30 cellular contexts compared by ENCODE assay signal in genomic region chr21:25557170-25557569, GRCh38. TPM values are rescaled to one million over a fixed set of nuclear protein-coding genes. Genes with fewer than 3 reads are reported as not detected.
DNase-seq lines count a peak whose midpoint lies in the region; ATAC-seq, FAIRE-seq and TF ChIP-seq lines count a peak whose summit lies in the region.
"Had no signal": no experiment of that assay in that cellular context is flagged by ENCODE, and none has a peak within 500 bp of the region (broad histone marks: within the 10 kb centered on the region; RNA-seq: fewer than 3 reads in every experiment).

No MANE protein-coding gene starts in this region.

- TF ChIP-seq CTCF in hepatocyte (IDR thresholded peaks at IDR 0.05; ENCODE audit: poor library complexity) = no peak
- TF ChIP-seq CTCF in endodermal cell (conservative IDR thresholded peaks at IDR 0.05) = no peak

- ATAC-seq in activated CD4-positive, alpha-beta T cell treated with anti-CD3 and anti-CD28 coated beads for 36 hours = no peak
- no peak for ATAC-seq in GM21576 (IDR thresholded peaks at IDR 0.05; ENCODE audit: unreplicated experiment)
- ATAC-seq in GM21619 (IDR thresholded peaks at IDR 0.05; ENCODE audit: unreplicated experiment) = no peak
- ATAC-seq: activated CD8-positive, alpha-beta memory T cell treated with anti-CD3 and anti-CD28 coated beads, Interleukin-2, amount 10 ng/mL, durations not matched to agents 7 days and 5 days; left colon; naive thymus-derived CD8-positive, alpha-beta T cell; T-cell; upper lobe of right lung; WTC11 had no signal

- peaks cover 4% of the 10 kb centered on the region for H3K4me1 ChIP-seq in hepatocyte (ENCODE audit: insufficient read depth)
- no peaks in the 10 kb centered on the region for H3K4me1 ChIP-seq in endodermal cell (ENCODE audit: control insufficient read depth, insufficient read depth, low read length)
- H3K4me1 ChIP-seq: upper lobe of right lung had no signal

- no peaks in the 10 kb centered on the region for H4K20me1 ChIP-seq in hepatocyte (ENCODE audit: insufficient read depth, poor library complexity, severe bottlenecking)

- CTCF ChIA-PET in activated CD4-positive, alpha-beta T cell treated with anti-CD3 and anti-CD28 coated beads for 36 hours (lab: Charles Lee) = no interaction called here

- H3K9me3 Mint-ChIP-seq in activated CD4-positive, alpha-beta T cell treated with anti-CD3 and anti-CD28 coated beads for 36 hours (ENCODE audit: low read depth) = no peaks in the 10 kb centered on the region
- no peaks in the 10 kb centered on the region for H3K9me3 Mint-ChIP-seq in endodermal cell
- H3K9me3 Mint-ChIP-seq: activated naive CD4-positive, alpha-beta T cell treated with anti-CD3 and anti-CD28 coated beads for 36 hours; HFFc6; naive thymus-derived CD8-positive, alpha-beta T cell; T-cell had no signal

- H3K36me3 ChIP-seq in hepatocyte (replicated peaks; ENCODE audit: insufficient read depth, low read depth) (no peaks in the 10 kb centered on the region), endodermal cell (ENCODE audit: control insufficient read depth, insufficient read depth, low read length) (no peaks in the 10 kb centered on the region)
- H3K36me3 ChIP-seq: upper lobe of right lung had no signal

- H3K9ac ChIP-seq in endodermal cell (ENCODE audit: extremely low read depth, low read length, poor library complexity, severe bottlenecking) = no peak overlapping the region
- H3K9ac ChIP-seq: KMS-11 had no signal

- H3K4me3 Mint-ChIP-seq in activated CD4-positive, alpha-beta T cell treated with anti-CD3 and anti-CD28 coated beads for 36 hours = no peak overlapping the region
- H3K4me3 Mint-ChIP-seq in endodermal cell = no peak overlapping the region
- H3K4me3 Mint-ChIP-seq: activated CD8-positive, alpha-beta memory T cell treated with anti-CD3 and anti-CD28 coated beads, Interleukin-2, amount 10 ng/mL, durations not matched to agents 7 days and 5 days; activated naive CD4-positive, alpha-beta T cell treated with anti-CD3 and anti-CD28 coated beads for 36 hours; activated T-helper 1 cell treated with anti-CD3 and anti-CD28 coated beads, Interleukin-12 subunit alpha, Interleukin-12 subunit beta, Interleukin-2, Interleukin-4 antibody, amounts not matched to agents 30 ng/mL and 10 ng/mL and 1 ng/mL, durations not matched to agents 14 hours and 24 hours and 36 hours; HFFc6; naive thymus-derived CD8-positive, alpha-beta T cell; T-cell; WTC11 had no signal

- no peaks in the 10 kb centered on the region for H3K9me2 ChIP-seq in hepatocyte (replicated peaks; ENCODE audit: insufficient read depth)

- peak; percentile 76 for FAIRE-seq in RCC 7860 (lab: Jason Lieb, UNC)
- FAIRE-seq: bronchial epithelial cell, D721Med, endothelial cell of umbilical vein, HTR-8/SVneo had no signal

- no peaks in the 10 kb centered on the region for H3K27me3 Mint-ChIP-seq in activated CD4-positive, alpha-beta T cell treated with anti-CD3 and anti-CD28 coated beads for 36 hours
- peaks cover 26% of the 10 kb centered on the region for H3K27me3 Mint-ChIP-seq in endodermal cell (ENCODE audit: insufficient read depth)
- H3K27me3 Mint-ChIP-seq: activated CD8-positive, alpha-beta memory T cell treated with anti-CD3 and anti-CD28 coated beads, Interleukin-2, amount 10 ng/mL, durations not matched to agents 7 days and 5 days; naive thymus-derived CD8-positive, alpha-beta T cell; T-cell had no signal

- H3K27ac ChIP-seq in hepatocyte (no peak overlapping the region), endodermal cell (ENCODE audit: low read depth, low read length) (no peak overlapping the region)
- H3K27ac ChIP-seq: KMS-11, upper lobe of right lung had no signal

- no peak overlapping the region for H3K4me2 ChIP-seq in hepatocyte
- H3K4me2 ChIP-seq: KMS-11 had no signal

- H3K27ac Mint-ChIP-seq in activated CD4-positive, alpha-beta T cell treated with anti-CD3 and anti-CD28 coated beads for 36 hours = peak overlapping the region; percentile 4
- no peak overlapping the region for H3K27ac Mint-ChIP-seq in endodermal cell
- H3K27ac Mint-ChIP-seq: activated CD8-positive, alpha-beta memory T cell treated with anti-CD3 and anti-CD28 coated beads, Interleukin-2, amount 10 ng/mL, durations not matched to agents 7 days and 5 days; activated naive CD4-positive, alpha-beta T cell treated with anti-CD3 and anti-CD28 coated beads for 36 hours; activated T-helper 1 cell treated with anti-CD3 and anti-CD28 coated beads, Interleukin-12 subunit alpha, Interleukin-12 subunit beta, Interleukin-2, Interleukin-4 antibody, amounts not matched to agents 30 ng/mL and 10 ng/mL and 1 ng/mL, durations not matched to agents 14 hours and 24 hours and 36 hours; HFFc6; naive thymus-derived CD8-positive, alpha-beta T cell; T-cell; WTC11 had no signal

- H3K9me3 ChIP-seq in hepatocyte (ENCODE audit: low read depth) = no peaks in the 10 kb centered on the region
- no peaks in the 10 kb centered on the region for H3K9me3 ChIP-seq in endodermal cell (ENCODE audit: control insufficient read depth, low read length)
- H3K9me3 ChIP-seq: upper lobe of right lung had no signal

- DNase-seq in activated CD4-positive, alpha-beta T cell treated with anti-CD3 and anti-CD28 coated beads for 36 hours = no peak
- no peak for DNase-seq in activated CD4-positive, alpha-beta T cell treated with anti-CD3 and anti-CD28 coated beads for 1 hour
- DNase-seq in HT1080 (ENCODE audit: low read depth) (peak; percentile 58), RCC 7860 (ENCODE audit: low spot score) (peak; percentile 38), hepatocyte (ENCODE audit: low spot score) (peak; percentile 43), endodermal cell (no peak)
- DNase-seq: 8988T; activated CD8-positive, alpha-beta memory T cell treated with anti-CD3 and anti-CD28 coated beads, Interleukin-2, amount 10 ng/mL, durations not matched to agents 7 days and 5 days; activated naive CD4-positive, alpha-beta T cell treated with anti-CD3 and anti-CD28 coated beads for 36 hours; DND-41; HFFc6; hypothalamus; left colon; naive thymus-derived CD8-positive, alpha-beta T cell; NCI-H1092; NCI-H1694 treated with DMSO at 0.1 percent for 48 hours; NCI-H510A; stimulated activated CD4-positive, alpha-beta T cell treated with anti-CD3 and anti-CD28 coated beads, Interleukin-15, amount 100 ng/mL, for 24 hours; stimulated activated naive CD4-positive, alpha-beta T cell; T-cell; upper lobe of right lung had no signal

- peaks cover 65% of the 10 kb centered on the region for H3K4me1 Mint-ChIP-seq in activated CD4-positive, alpha-beta T cell treated with anti-CD3 and anti-CD28 coated beads for 36 hours
- H3K4me1 Mint-ChIP-seq in endodermal cell = no peaks in the 10 kb centered on the region
- H3K4me1 Mint-ChIP-seq: WTC11 had no signal

- no peaks in the 10 kb centered on the region for H3K79me2 ChIP-seq in hepatocyte

- WGBS in hepatocyte (ENCODE audit: low lambda C conversion rate, missing lambda C conversion rate) = 92% methylated on average over 1 of the region's 1 CpG
- 90% methylated on average over 1 of the region's 1 CpG; no CpG with 5 or more reads in 1 of the 2 experiments for WGBS in endodermal cell (ENCODE audit: insufficient coverage in 1 of 2, insufficient read length in 1 of 2), 2 experiments

- intact Hi-C loops in activated CD4-positive, alpha-beta T cell treated with anti-CD3 and anti-CD28 coated beads for 36 hours (cut with DNase I, micrococcal nuclease) = no loop called here

- H3K4me3 ChIP-seq in hepatocyte (no peak overlapping the region), endodermal cell (ENCODE audit: low read length) (no peak overlapping the region)
- H3K4me3 ChIP-seq: upper lobe of right lung had no signal

- H3K27me3 ChIP-seq in hepatocyte (no peaks in the 10 kb centered on the region), endodermal cell (ENCODE audit: control insufficient read depth, insufficient read depth, low read length, poor library complexity, severe bottlenecking) (peaks cover 13% of the 10 kb centered on the region)
- H3K27me3 ChIP-seq: upper lobe of right lung had no signal

- POLR2A ChIA-PET in activated CD4-positive, alpha-beta T cell treated with anti-CD3 and anti-CD28 coated beads for 36 hours (lab: Charles Lee) = no interaction called here

- H2AFZ ChIP-seq in hepatocyte = no peak overlapping the region

- peaks cover 7% of the 10 kb centered on the region for H3K36me3 Mint-ChIP-seq in activated CD4-positive, alpha-beta T cell treated with anti-CD3 and anti-CD28 coated beads for 36 hours (ENCODE audit: low read depth)
- no peaks in the 10 kb centered on the region for H3K36me3 Mint-ChIP-seq in endodermal cell (ENCODE audit: low read depth)
- H3K36me3 Mint-ChIP-seq: naive thymus-derived CD8-positive, alpha-beta T cell; WTC11 had no signal

RNA-seq across cellular contexts. Expression of gene MRPL39, which starts 50.1 kb away (rescaled TPM):
- 10 to 100 TPM; 78.4 to 84.5 TPM for total RNA-seq in activated CD4-positive, alpha-beta T cell treated with anti-CD3 and anti-CD28 coated beads for 36 hours
- total RNA-seq in HT1080 (2014; rRNA removed; shearing (Covaris generic)) = 51.9 and 53.4 TPM in 2 replicates
- polyA plus RNA-seq in HT1080 (2015; cell fraction: cytosol; rRNA removed) = 42.7 and 44.0 TPM in 2 replicates
- 31.5 and 38.3 TPM in 2 replicates for polyA plus RNA-seq in HT1080 (2015; cell fraction: nucleus; rRNA removed)
- 22.8 and 27.4 TPM in 2 replicates for total RNA-seq in hepatocyte
- 43.0 and 47.0 TPM in 2 replicates for polyA plus RNA-seq in hepatocyte
- 10 to 100 TPM; 43.2 to 46.3 TPM for total RNA-seq in endodermal cell
- polyA plus RNA-seq in endodermal cell (2013, experiment 1 of 2) = 43.0 TPM
- 40.8 TPM for polyA plus RNA-seq in endodermal cell (2013, experiment 2 of 2)

Comparison
In these comparisons a context has a peak if more than half of its experiments do, and no peak if none do; other contexts are left out.
1. DNase-seq: peak in HT1080 (single experiment), RCC 7860 (single experiment) and hepatocyte (single experiment); none in activated CD4-positive, alpha-beta T cell treated with anti-CD3 and anti-CD28 coated beads for 36 hours (single experiment), activated CD4-positive, alpha-beta T cell treated with anti-CD3 and anti-CD28 coated beads for 1 hour (single experiment) and endodermal cell (single experiment).